ENCODE assay signal across 1 cellular context in the genomic region with DNA sequence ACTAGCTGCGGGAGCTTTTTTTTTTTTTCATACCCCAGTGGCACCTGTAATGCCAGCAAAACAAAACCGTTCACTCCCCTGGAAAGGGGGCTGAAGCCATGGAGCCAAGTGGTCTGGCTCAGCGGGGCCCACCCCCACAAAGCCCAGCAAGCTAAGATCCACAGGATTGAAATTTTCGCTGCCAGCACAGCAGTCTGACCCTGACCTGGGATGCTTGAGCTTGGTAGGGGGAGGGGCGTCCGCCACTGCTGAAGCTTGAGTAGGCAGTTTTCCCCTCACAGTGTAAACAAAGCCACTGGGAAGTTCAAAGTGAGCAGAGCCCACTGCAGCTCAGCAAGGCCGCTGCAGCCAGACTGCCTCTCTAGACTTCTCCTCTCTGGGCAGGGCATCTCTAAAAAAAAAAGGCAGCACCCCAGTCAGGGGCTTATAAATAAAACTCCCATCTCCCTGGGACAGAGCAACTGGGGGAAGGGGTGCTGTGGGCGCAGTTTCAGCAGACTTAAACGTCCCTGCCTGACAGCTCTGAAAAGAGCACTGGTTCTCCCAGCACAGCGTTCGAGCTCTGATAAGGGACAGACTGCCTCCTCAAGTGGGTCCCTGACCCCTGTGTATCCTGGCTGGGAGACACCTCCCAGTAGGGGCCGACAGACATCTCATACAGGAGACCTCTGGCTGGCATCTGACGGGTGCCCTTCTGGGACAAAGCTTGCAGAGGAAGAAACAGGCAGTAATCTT.
TF ChIP-seq lines count a peak whose summit lies in the region.

No MANE protein-coding gene starts in this region.

TF ChIP-seq in HepG2, 621 proteins besides CTCF, POLR2A, EP300 and RAD21 (continued from another document):
- no peak for TF ChIP-seq ZNF615 (CRISPR knock-in tag; IDR thresholded peaks at IDR 0.05; ENCODE audit: borderline replicate concordance)
- peak; percentile 68 to 89; a peak in 3 of 4 replicates for TF ChIP-seq NR2F1 (CRISPR knock-in tag; IDR thresholded peaks at IDR 0.05)
- TF ChIP-seq ZNF724P (CRISPR knock-in tag; IDR thresholded peaks at IDR 0.05; ENCODE audit: borderline replicate concordance), result 0 out of 2 replicates have a peak, but pooled peaks have one; percentile 60
- no peak for TF ChIP-seq LCORL (IDR thresholded peaks at IDR 0.05)
- TF ChIP-seq LCORL (CRISPR knock-in tag; IDR thresholded peaks at IDR 0.05), result peak; percentile 81
- TF ChIP-seq ARNTL (CRISPR knock-in tag; IDR thresholded peaks at IDR 0.05), result no peak
- peak; percentile 93 for TF ChIP-seq FOXA3 (CRISPR knock-in tag; IDR thresholded peaks at IDR 0.05)
- peak; percentile 22; the same call in 1 of the 2 replicates for TF ChIP-seq KDM5B (CRISPR knock-in tag; IDR thresholded peaks at IDR 0.05; ENCODE audit: borderline replicate concordance)
- TF ChIP-seq KDM6A (CRISPR knock-in tag; IDR thresholded peaks at IDR 0.05; ENCODE audit: low read depth), result peak; percentile 82
- 0 out of 2 replicates have a peak, but pooled peaks have one; percentile 69 for TF ChIP-seq SSRP1 (CRISPR knock-in tag; IDR thresholded peaks at IDR 0.05)
- TF ChIP-seq MAFG (CRISPR knock-in tag; IDR thresholded peaks at IDR 0.05), result peak; percentile 84
- TF ChIP-seq TCF7L2 (IDR thresholded peaks at IDR 0.05; ENCODE audit: low read depth, low read length), result no peak
- TF ChIP-seq, protein P1, sequence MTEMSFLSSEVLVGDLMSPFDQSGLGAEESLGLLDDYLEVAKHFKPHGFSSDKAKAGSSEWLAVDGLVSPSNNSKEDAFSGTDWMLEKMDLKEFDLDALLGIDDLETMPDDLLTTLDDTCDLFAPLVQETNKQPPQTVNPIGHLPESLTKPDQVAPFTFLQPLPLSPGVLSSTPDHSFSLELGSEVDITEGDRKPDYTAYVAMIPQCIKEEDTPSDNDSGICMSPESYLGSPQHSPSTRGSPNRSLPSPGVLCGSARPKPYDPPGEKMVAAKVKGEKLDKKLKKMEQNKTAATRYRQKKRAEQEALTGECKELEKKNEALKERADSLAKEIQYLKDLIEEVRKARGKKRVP (CRISPR knock-in tag; IDR thresholded peaks at IDR 0.05), result 0 out of 4 replicates have a peak, but pooled peaks of 1 of the 2 experiments have one; percentile 27
- TF ChIP-seq, protein P2, sequence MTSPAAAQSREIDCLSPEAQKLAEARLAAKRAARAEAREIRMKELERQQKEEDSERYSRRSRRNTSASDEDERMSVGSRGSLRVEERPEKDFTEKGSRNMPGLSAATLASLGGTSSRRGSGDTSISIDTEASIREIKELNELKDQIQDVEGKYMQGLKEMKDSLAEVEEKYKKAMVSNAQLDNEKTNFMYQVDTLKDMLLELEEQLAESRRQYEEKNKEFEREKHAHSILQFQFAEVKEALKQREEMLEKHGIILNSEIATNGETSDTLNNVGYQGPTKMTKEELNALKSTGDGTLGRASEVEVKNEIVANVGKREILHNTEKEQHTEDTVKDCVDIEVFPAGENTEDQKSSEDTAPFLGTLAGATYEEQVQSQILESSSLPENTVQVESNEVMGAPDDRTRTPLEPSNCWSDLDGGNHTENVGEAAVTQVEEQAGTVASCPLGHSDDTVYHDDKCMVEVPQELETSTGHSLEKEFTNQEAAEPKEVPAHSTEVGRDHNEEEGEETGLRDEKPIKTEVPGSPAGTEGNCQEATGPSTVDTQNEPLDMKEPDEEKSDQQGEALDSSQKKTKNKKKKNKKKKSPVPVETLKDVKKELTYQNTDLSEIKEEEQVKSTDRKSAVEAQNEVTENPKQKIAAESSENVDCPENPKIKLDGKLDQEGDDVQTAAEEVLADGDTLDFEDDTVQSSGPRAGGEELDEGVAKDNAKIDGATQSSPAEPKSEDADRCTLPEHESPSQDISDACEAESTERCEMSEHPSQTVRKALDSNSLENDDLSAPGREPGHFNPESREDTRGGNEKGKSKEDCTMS (CRISPR knock-in tag; conservative IDR thresholded peaks at IDR 0.05), result no peak
- TF ChIP-seq IRX3 (CRISPR knock-in tag; IDR thresholded peaks at IDR 0.05; ENCODE audit: borderline replicate concordance, low read depth), result no peak
- peak; percentile 63; the same call in 1 of the 2 replicates for TF ChIP-seq TBX2 (CRISPR knock-in tag; IDR thresholded peaks at IDR 0.05; ENCODE audit: borderline replicate concordance)
- no peak for TF ChIP-seq GABPA (IDR thresholded peaks at IDR 0.05; ENCODE audit: low read depth, low read length)
- TF ChIP-seq GABPA (CRISPR knock-in tag; IDR thresholded peaks at IDR 0.05; ENCODE audit: low read depth), result peak; percentile 33; the same call in 1 of the 2 replicates
- peak; percentile 22 for TF ChIP-seq YY1 (IDR thresholded peaks at IDR 0.05; ENCODE audit: insufficient read depth, insufficient replicate concordance, low read depth, low read length)
- TF ChIP-seq ZNF644 (CRISPR knock-in tag; IDR thresholded peaks at IDR 0.05; ENCODE audit: low read depth), result 0 out of 2 replicates have a peak, but pooled peaks have one; percentile 20
- TF ChIP-seq, protein P3, sequence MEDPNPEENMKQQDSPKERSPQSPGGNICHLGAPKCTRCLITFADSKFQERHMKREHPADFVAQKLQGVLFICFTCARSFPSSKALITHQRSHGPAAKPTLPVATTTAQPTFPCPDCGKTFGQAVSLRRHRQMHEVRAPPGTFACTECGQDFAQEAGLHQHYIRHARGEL (CRISPR knock-in tag; IDR thresholded peaks at IDR 0.05), result 0 out of 2 replicates have a peak, but pooled peaks have one; percentile 30
- TF ChIP-seq FOXK1 (CRISPR knock-in tag; IDR thresholded peaks at IDR 0.05; ENCODE audit: borderline replicate concordance, low read depth), result peak; percentile 79
- TF ChIP-seq, protein P4, sequence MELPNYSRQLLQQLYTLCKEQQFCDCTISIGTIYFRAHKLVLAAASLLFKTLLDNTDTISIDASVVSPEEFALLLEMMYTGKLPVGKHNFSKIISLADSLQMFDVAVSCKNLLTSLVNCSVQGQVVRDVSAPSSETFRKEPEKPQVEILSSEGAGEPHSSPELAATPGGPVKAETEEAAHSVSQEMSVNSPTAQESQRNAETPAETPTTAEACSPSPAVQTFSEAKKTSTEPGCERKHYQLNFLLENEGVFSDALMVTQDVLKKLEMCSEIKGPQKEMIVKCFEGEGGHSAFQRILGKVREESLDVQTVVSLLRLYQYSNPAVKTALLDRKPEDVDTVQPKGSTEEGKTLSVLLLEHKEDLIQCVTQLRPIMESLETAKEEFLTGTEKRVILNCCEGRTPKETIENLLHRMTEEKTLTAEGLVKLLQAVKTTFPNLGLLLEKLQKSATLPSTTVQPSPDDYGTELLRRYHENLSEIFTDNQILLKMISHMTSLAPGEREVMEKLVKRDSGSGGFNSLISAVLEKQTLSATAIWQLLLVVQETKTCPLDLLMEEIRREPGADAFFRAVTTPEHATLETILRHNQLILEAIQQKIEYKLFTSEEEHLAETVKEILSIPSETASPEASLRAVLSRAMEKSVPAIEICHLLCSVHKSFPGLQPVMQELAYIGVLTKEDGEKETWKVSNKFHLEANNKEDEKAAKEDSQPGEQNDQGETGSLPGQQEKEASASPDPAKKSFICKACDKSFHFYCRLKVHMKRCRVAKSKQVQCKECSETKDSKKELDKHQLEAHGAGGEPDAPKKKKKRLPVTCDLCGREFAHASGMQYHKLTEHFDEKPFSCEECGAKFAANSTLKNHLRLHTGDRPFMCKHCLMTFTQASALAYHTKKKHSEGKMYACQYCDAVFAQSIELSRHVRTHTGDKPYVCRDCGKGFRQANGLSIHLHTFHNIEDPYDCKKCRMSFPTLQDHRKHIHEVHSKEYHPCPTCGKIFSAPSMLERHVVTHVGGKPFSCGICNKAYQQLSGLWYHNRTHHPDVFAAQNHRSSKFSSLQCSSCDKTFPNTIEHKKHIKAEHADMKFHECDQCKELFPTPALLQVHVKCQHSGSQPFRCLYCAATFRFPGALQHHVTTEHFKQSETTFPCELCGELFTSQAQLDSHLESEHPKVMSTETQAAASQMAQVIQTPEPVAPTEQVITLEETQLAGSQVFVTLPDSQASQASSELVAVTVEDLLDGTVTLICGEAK (IDR thresholded peaks at IDR 0.05), result no peak
- TF ChIP-seq, protein P4 (CRISPR knock-in tag; IDR thresholded peaks at IDR 0.05), result peak; percentile 40; the same call in 1 of the 2 replicates
- TF ChIP-seq, protein P5, sequence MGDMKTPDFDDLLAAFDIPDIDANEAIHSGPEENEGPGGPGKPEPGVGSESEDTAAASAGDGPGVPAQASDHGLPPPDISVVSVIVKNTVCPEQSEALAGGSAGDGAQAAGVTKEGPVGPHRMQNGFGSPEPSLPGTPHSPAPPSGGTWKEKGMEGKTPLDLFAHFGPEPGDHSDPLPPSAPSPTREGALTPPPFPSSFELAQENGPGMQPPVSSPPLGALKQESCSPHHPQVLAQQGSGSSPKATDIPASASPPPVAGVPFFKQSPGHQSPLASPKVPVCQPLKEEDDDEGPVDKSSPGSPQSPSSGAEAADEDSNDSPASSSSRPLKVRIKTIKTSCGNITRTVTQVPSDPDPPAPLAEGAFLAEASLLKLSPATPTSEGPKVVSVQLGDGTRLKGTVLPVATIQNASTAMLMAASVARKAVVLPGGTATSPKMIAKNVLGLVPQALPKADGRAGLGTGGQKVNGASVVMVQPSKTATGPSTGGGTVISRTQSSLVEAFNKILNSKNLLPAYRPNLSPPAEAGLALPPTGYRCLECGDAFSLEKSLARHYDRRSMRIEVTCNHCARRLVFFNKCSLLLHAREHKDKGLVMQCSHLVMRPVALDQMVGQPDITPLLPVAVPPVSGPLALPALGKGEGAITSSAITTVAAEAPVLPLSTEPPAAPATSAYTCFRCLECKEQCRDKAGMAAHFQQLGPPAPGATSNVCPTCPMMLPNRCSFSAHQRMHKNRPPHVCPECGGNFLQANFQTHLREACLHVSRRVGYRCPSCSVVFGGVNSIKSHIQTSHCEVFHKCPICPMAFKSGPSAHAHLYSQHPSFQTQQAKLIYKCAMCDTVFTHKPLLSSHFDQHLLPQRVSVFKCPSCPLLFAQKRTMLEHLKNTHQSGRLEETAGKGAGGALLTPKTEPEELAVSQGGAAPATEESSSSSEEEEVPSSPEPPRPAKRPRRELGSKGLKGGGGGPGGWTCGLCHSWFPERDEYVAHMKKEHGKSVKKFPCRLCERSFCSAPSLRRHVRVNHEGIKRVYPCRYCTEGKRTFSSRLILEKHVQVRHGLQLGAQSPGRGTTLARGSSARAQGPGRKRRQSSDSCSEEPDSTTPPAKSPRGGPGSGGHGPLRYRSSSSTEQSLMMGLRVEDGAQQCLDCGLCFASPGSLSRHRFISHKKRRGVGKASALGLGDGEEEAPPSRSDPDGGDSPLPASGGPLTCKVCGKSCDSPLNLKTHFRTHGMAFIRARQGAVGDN (CRISPR knock-in tag; IDR thresholded peaks at IDR 0.05), result peak; percentile 79
- peak; percentile 63; the same call in 1 of the 2 replicates for TF ChIP-seq ZNF430 (CRISPR knock-in tag; IDR thresholded peaks at IDR 0.05)
